In the genomic region with DNA sequence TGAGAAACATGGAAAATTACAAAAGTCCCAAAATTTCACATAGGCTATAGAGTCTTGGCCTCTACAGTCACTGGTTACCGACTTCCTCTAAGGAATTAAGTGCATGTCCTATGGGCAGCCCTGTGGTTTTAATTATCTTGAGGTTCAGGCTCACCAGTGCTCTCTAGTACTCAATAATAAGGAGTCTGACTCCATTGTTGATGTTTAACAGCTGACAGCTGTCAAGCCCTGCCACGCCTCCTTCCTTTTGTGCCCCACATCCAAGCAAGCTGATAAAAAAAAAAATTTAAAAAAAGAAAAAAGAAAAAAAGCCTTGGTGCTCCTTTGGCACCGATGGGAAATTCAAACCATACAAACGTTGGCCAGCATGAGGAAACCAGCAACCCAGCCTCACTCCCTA, we compare ENCODE assay signal across 12 cellular contexts.
DNase-seq lines count a peak whose midpoint lies in the region; ATAC-seq and TF ChIP-seq lines count a peak whose summit lies in the region.
"Had no signal": no experiment of that assay in that cellular context is flagged by ENCODE, and none has a peak within 500 bp of the region (broad histone marks: within the 10 kb centered on the region; RNA-seq: fewer than 3 reads in every experiment).

No MANE protein-coding gene starts in this region.

- intact Hi-C loops in left lung (cut with DNase I): loop anchor here in 1 of 2 donors (10.0 kb wide), 1 partner anchor 187 kb away; no protein-coding TSS in a partner anchor
- intact Hi-C loops in prostate gland (cut with DNase I): no loop called here

- H3K9me3 ChIP-seq in left lung (peaks cover 0 to 2% of the 10 kb centered on the region in 2 donors), prostate gland (no peaks in the 10 kb centered on the region)

- H3K27me3 ChIP-seq in left lung (no peaks in the 10 kb centered on the region), prostate gland (replicated peaks; ENCODE audit: insufficient read depth) (no peaks in the 10 kb centered on the region)

- H3K36me3 ChIP-seq in left lung (no peaks in the 10 kb centered on the region), prostate gland (no peaks in the 10 kb centered on the region)

- H3K4me1 ChIP-seq in left lung: peaks cover 15 to 30% of the 10 kb centered on the region in 2 donors
- no peaks in the 10 kb centered on the region for H3K4me1 ChIP-seq in prostate gland (replicated peaks)

- H3K27ac ChIP-seq in left lung: peak overlapping the region; percentile 1 to 3
- H3K27ac ChIP-seq in prostate gland: no peak overlapping the region

- TF ChIP-seq POLR2A in prostate gland (IDR thresholded peaks at IDR 0.05): no peak

- no peak for TF ChIP-seq CTCF in left lung (IDR thresholded peaks at IDR 0.05)
- no peak for TF ChIP-seq CTCF in prostate gland (IDR thresholded peaks at IDR 0.05)

- no peak overlapping the region for H3K4me3 ChIP-seq in left lung
- no peak overlapping the region for H3K4me3 ChIP-seq in prostate gland

- ATAC-seq in HG03064 (IDR thresholded peaks at IDR 0.05; ENCODE audit: low read depth, unreplicated experiment) (peak; percentile 24), SK-N-SH treated with all-trans-retinoic acid at 6 μM for 48 hours (peak; percentile 59), left lung (no peak), HG03196 (IDR thresholded peaks at IDR 0.05; ENCODE audit: unreplicated experiment) (no peak)
- ATAC-seq: activated CD4-positive, CD25-positive, alpha-beta regulatory T cell treated with anti-CD3 and anti-CD28 coated beads, Interleukin-2, amount 50 U/mL, for 24 hours had no signal

- peak; percentile 40 for DNase-seq in EH (ENCODE audit: low read depth)
- no peak for DNase-seq in left lung
- DNase-seq in glomerular visceral epithelial cell (ENCODE audit: extremely low spot score): no peak
- DNase-seq in prostate gland (ENCODE audit: low spot score): no peak
- no peak for DNase-seq in stimulated activated CD4-positive, alpha-beta T cell treated with anti-CD3 and anti-CD28 coated beads, Interleukin-2, amount 100 ng/mL, for 48 hours
- DNase-seq: activated gamma-delta T cell; nucleus accumbens; stimulated activated naive CD4-positive, alpha-beta T cell treated with Interleukin-2 at 50 U/mL for 16 hours had no signal

- WGBS in prostate gland: 32% methylated on average over 4 of the region's 4 CpGs

TF ChIP-seq in SK-N-SH treated with all-trans-retinoic acid at 6 μM for 48 hours, 23 proteins besides CTCF, POLR2A, EP300 and RAD21:
- TF ChIP-seq OSR1 (CRISPR knock-in tag; IDR thresholded peaks at IDR 0.05): no peak
- TF ChIP-seq ZNF70 (CRISPR knock-in tag; IDR thresholded peaks at IDR 0.05): no peak
- TF ChIP-seq ZNF8 (CRISPR knock-in tag; IDR thresholded peaks at IDR 0.05): no peak
- TF ChIP-seq ESRRG (CRISPR knock-in tag; IDR thresholded peaks at IDR 0.05): no peak
- TF ChIP-seq TCF4 (CRISPR knock-in tag; IDR thresholded peaks at IDR 0.05; ENCODE audit: borderline replicate concordance): no peak

Comparison
In these comparisons a context has a peak if more than half of its experiments do, and no peak if none do; other contexts are left out.
1. ATAC-seq: peak in HG03064 (single experiment) and SK-N-SH treated with all-trans-retinoic acid at 6 μM for 48 hours (single experiment); none in left lung (single experiment) and HG03196 (single experiment).
2. H3K27ac ChIP-seq: peak in left lung (2 of 2); none in prostate gland (0 of 2).